ENCODE assay signal across 27 cellular contexts in the genomic region with DNA sequence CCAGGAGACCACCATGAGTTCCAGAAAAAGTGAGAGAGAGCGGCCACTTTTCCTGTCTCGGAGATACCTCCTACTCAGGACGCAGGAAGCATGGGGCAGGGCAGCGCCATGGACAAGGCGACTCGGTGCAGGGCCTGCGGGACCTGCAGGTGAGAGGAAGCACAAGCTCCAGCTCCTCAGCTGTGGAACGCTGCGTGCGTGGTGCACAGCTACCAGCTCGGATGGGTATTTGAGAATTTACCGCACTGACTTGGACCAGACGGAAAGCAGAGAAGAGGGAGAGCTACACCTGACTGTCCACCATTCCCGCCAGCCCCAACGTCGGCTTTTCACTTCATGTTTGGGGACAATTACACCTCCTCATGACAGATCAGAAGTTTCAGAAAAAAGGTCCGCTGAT.
"Had no signal": no experiment of that assay in that cellular context is flagged by ENCODE, and none has a peak within 500 bp of the region (broad histone marks: within the 10 kb centered on the region; RNA-seq: fewer than 3 reads in every experiment).

No MANE protein-coding gene starts in this region.

- ATAC-seq: naive thymus-derived CD4-positive, alpha-beta T cell; psoas muscle; stimulated activated memory B cell treated with anti-CD40 and anti-IgM and Interleukin-4, amounts not matched to agents 10 μg/mL and 1 μg/mL and 100 μg/mL, for 72 hours; stimulated activated naive CD8-positive, alpha-beta T cell treated with anti-CD3 and anti-CD28 coated beads, Interleukin-15, amount 100 ng/mL, for 72 hours had no signal

- H3K27ac ChIP-seq: ascending aorta, cardiac muscle cell, colonic mucosa, dorsolateral prefrontal cortex, left ventricle myocardium inferior, parathyroid adenoma, psoas muscle, sigmoid colon, thyroid gland had no signal

- H3K36me3 ChIP-seq: cardiac muscle cell, colonic mucosa had no signal

- H3K4me1 ChIP-seq: ascending aorta, colonic mucosa, parathyroid adenoma, sigmoid colon, thyroid gland had no signal

- H3K79me2 ChIP-seq: parathyroid adenoma had no signal

- H3K4me3 ChIP-seq: ascending aorta, cardiac muscle cell, colonic mucosa, dorsolateral prefrontal cortex, left ventricle myocardium inferior, psoas muscle, sigmoid colon, thyroid gland had no signal

- H3K4me3 Mint-ChIP-seq: activated naive CD8-positive, alpha-beta T cell treated with anti-CD3 and anti-CD28 coated beads, Interleukin-2, amount 10 ng/mL, durations not matched to agents 7 days and 5 days; brain; naive thymus-derived CD4-positive, alpha-beta T cell; stimulated activated memory B cell treated with anti-CD40 and anti-IgM and Interleukin-4, amounts not matched to agents 10 μg/mL and 1 μg/mL and 100 μg/mL, for 72 hours; stimulated activated naive CD8-positive, alpha-beta T cell treated with anti-CD3 and anti-CD28 coated beads, Interleukin-15, amount 100 ng/mL, for 72 hours had no signal

- H3K9me3 ChIP-seq: ascending aorta, colonic mucosa, left ventricle myocardium inferior, psoas muscle, sigmoid colon, thyroid gland had no signal

- H3K27me3 ChIP-seq: ascending aorta, cardiac muscle cell, colonic mucosa, dorsolateral prefrontal cortex, sigmoid colon, thyroid gland had no signal

- H3K4me1 Mint-ChIP-seq: brain; stimulated activated memory B cell treated with anti-CD40 and anti-IgM and Interleukin-4, amounts not matched to agents 10 μg/mL and 1 μg/mL and 100 μg/mL, for 72 hours; stimulated activated naive CD8-positive, alpha-beta T cell treated with anti-CD3 and anti-CD28 coated beads, Interleukin-15, amount 100 ng/mL, for 72 hours had no signal

- H3K27me3 Mint-ChIP-seq: activated naive CD8-positive, alpha-beta T cell treated with anti-CD3 and anti-CD28 coated beads, Interleukin-2, amount 10 ng/mL, durations not matched to agents 7 days and 5 days; brain; naive thymus-derived CD4-positive, alpha-beta T cell; stimulated activated memory B cell treated with anti-CD40 and anti-IgM and Interleukin-4, amounts not matched to agents 10 μg/mL and 1 μg/mL and 100 μg/mL, for 72 hours; stimulated activated naive CD8-positive, alpha-beta T cell treated with anti-CD3 and anti-CD28 coated beads, Interleukin-15, amount 100 ng/mL, for 72 hours had no signal

- H3K9me3 Mint-ChIP-seq: activated naive CD8-positive, alpha-beta T cell treated with anti-CD3 and anti-CD28 coated beads, Interleukin-2, amount 10 ng/mL, durations not matched to agents 7 days and 5 days; brain; stimulated activated memory B cell treated with anti-CD40 and anti-IgM and Interleukin-4, amounts not matched to agents 10 μg/mL and 1 μg/mL and 100 μg/mL, for 72 hours; stimulated activated naive CD8-positive, alpha-beta T cell treated with anti-CD3 and anti-CD28 coated beads, Interleukin-15, amount 100 ng/mL, for 72 hours had no signal

- H3K27ac Mint-ChIP-seq: activated naive CD8-positive, alpha-beta T cell treated with anti-CD3 and anti-CD28 coated beads, Interleukin-2, amount 10 ng/mL, durations not matched to agents 7 days and 5 days; brain; naive thymus-derived CD4-positive, alpha-beta T cell; stimulated activated memory B cell treated with anti-CD40 and anti-IgM and Interleukin-4, amounts not matched to agents 10 μg/mL and 1 μg/mL and 100 μg/mL, for 72 hours; stimulated activated naive CD8-positive, alpha-beta T cell treated with anti-CD3 and anti-CD28 coated beads, Interleukin-15, amount 100 ng/mL, for 72 hours had no signal

- H3K9ac ChIP-seq: parathyroid adenoma had no signal

- H2AFZ ChIP-seq: parathyroid adenoma had no signal

- DNase-seq: activated CD4-positive, alpha-beta T cell treated with anti-CD3 and anti-CD28 coated beads for 1 hour; activated effector memory CD4-positive, alpha-beta T cell treated with Interleukin-2 at 50 U/mL for 16 hours; activated naive CD4-positive, alpha-beta T cell treated with Interleukin-2 at 50 U/mL for 16 hours; activated naive CD8-positive, alpha-beta T cell treated with anti-CD3 and anti-CD28 coated beads, Interleukin-2, amount 10 ng/mL, durations not matched to agents 7 days and 5 days; cerebellar nuclear complex; colonic mucosa; dorsolateral prefrontal cortex; effector memory CD4-positive, alpha-beta T cell; left ventricle myocardium inferior; mammary epithelial cell; midbrain; naive thymus-derived CD4-positive, alpha-beta T cell; psoas muscle; sigmoid colon; small intestine; stimulated activated CD4-positive, alpha-beta T cell treated with anti-CD3 and anti-CD28 coated beads, Interleukin-1b, Interleukin-23, amount 100 ng/mL, for 48 hours; stimulated activated CD4-positive, alpha-beta T cell treated with anti-CD3 and anti-CD28 coated beads, Interleukin-4, amount 100 ng/mL, for 4 hours; stimulated activated CD8-positive, alpha-beta memory T cell treated with anti-CD3 and anti-CD28 coated beads, Interleukin-4, amount 100 ng/mL, for 48 hours; stimulated activated naive CD8-positive, alpha-beta T cell treated with anti-CD3 and anti-CD28 coated beads, Interleukin-15, amount 100 ng/mL, for 72 hours; substantia nigra; T1000; thyroid gland had no signal
